18 cellular contexts compared by ENCODE assay signal in the genomic region with DNA sequence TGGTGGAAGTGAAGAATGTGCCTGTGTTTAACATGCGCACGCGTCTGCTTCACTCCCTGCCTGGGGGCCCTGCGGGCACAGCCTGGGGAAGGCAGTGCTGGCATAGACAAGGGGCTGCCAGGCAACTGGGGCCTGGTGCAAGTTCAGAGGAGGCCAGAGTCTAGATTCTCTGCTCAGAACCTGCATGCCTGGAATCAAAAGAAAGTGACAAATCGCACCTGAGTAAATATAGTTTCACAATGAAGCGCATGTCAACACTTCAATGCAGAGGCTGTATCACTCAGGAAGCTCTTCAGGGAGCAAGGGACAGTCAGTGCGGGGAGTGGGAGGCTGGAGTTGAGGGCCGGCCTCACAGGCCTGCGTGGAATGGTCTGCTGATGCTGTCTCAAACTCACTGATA. TPM values are rescaled to one million over a fixed set of nuclear protein-coding genes. Genes with fewer than 3 reads are reported as not detected.
DNase-seq lines count a peak whose midpoint lies in the region; ATAC-seq and TF ChIP-seq lines count a peak whose summit lies in the region.
"Had no signal": no experiment of that assay in that cellular context is flagged by ENCODE, and none has a peak within 500 bp of the region (broad histone marks: within the 10 kb centered on the region; RNA-seq: fewer than 3 reads in every experiment).

No MANE protein-coding gene starts in this region.

- H3K9me3 ChIP-seq in Caco-2 = no peaks in the 10 kb centered on the region
- H3K9me3 ChIP-seq in lower lobe of right lung = no peaks in the 10 kb centered on the region
- H3K9me3 ChIP-seq: heart left ventricle, suprapubic skin had no signal

- peak overlapping the region; percentile 73 for H3K27ac Mint-ChIP-seq in Caco-2 (ENCODE audit: unreplicated experiment)
- H3K27ac Mint-ChIP-seq: activated naive CD8-positive, alpha-beta T cell treated with anti-CD3 and anti-CD28 coated beads, Interleukin-2, amount 50 U/mL, for 24 hours had no signal

- H3K9me3 Mint-ChIP-seq in Caco-2 (ENCODE audit: unreplicated experiment) = no peaks in the 10 kb centered on the region
- H3K9me3 Mint-ChIP-seq: activated naive CD8-positive, alpha-beta T cell treated with anti-CD3 and anti-CD28 coated beads, Interleukin-2, amount 50 U/mL, for 24 hours had no signal

- CTCF ChIA-PET in Caco-2 (lab: Charles Lee) = no interaction called here
- CTCF ChIA-PET in RWPE1 (lab: Yijun Ruan, JAX) = interaction anchor here (0.7 kb wide), 1 partner anchor 277 kb away, joined by 3 read pairs; no protein-coding TSS in a partner anchor

- POLR2A ChIA-PET in Caco-2 (lab: Charles Lee) = no interaction called here
- POLR2A ChIA-PET in RWPE1 (lab: Yijun Ruan, JAX; ENCODE audit: low non-redundant PET) = no interaction called here

- H3K27me3 ChIP-seq in Caco-2 (replicated peaks; ENCODE audit: control insufficient read depth, insufficient read depth, low read length) = no peaks in the 10 kb centered on the region
- H3K27me3 ChIP-seq in lower lobe of right lung (ENCODE audit: low read depth) = no peaks in the 10 kb centered on the region
- H3K27me3 ChIP-seq: heart left ventricle had no signal

- no peaks in the 10 kb centered on the region for H3K36me3 Mint-ChIP-seq in Caco-2 (ENCODE audit: insufficient read depth, unreplicated experiment)

- no peak for TF ChIP-seq CTCF in Caco-2 (IDR thresholded peaks at IDR 0.05; ENCODE audit: insufficient read depth in 1 of 2, low read depth in 1 of 2, low read length in 1 of 2, severe bottlenecking in 1 of 2, unreplicated experiment in 1 of 2)
- TF ChIP-seq CTCF in RWPE1 (conservative IDR thresholded peaks at IDR 0.05; ENCODE audit: low read depth) = no peak
- TF ChIP-seq CTCF in lower lobe of right lung (IDR thresholded peaks at IDR 0.05) = no peak

- H3K27me3 Mint-ChIP-seq in Caco-2 (ENCODE audit: insufficient read depth, unreplicated experiment) = no peaks in the 10 kb centered on the region

- intact Hi-C loops in Caco-2 (cut with micrococcal nuclease; ENCODE audit: unreplicated experiment) (no loop called here), lower lobe of right lung (cut with DNase I) (no loop called here)

- no TSS peak for BruUV-seq in Caco-2 (replicated peaks; lab: Mats Ljungman, UMichigan)

- DNase-seq in Caco-2 (peak; percentile 45 to 64), NCI-H1092 treated with DMSO at 0.1 percent for 48 hours (lab: John Stamatoyannopoulos, UW) (peak; percentile 91), RWPE1 (ENCODE audit: low spot score) (no peak), lower lobe of right lung (no peak), H4 (ENCODE audit: low spot score) (no peak), NCI-H526 (lab: John Stamatoyannopoulos, UW) (no peak)
- no peak for DNase-seq in activated T-cell treated with anti-CD3 and anti-CD28 coated beads, Interleukin-2, amount 50 U/mL, for 48 hours
- DNase-seq: activated naive CD8-positive, alpha-beta T cell treated with anti-CD3 and anti-CD28 coated beads, Interleukin-2, amount 50 U/mL, for 24 hours; effector CD4-positive, alpha-beta T cell; H7; mesendoderm; NCI-H446; stimulated activated CD4-positive, alpha-beta T cell treated with anti-CD3 and anti-CD28 coated beads, Interleukin-2, amount 100 ng/mL, for 24 hours had no signal

- peaks cover 11% of the 10 kb centered on the region for H3K4me1 Mint-ChIP-seq in Caco-2 (ENCODE audit: low read depth, unreplicated experiment)

- H3K36me3 ChIP-seq in Caco-2 (ENCODE audit: control insufficient read depth, insufficient read depth, low read length) (no peaks in the 10 kb centered on the region; the same call in 1 of the 2 replicates), lower lobe of right lung (no peaks in the 10 kb centered on the region)
- H3K36me3 ChIP-seq: cardiac muscle cell, heart left ventricle, suprapubic skin had no signal

- peaks cover 16% of the 10 kb centered on the region; the same call in 1 of the 2 replicates for H3K4me1 ChIP-seq in Caco-2
- peaks cover 11% of the 10 kb centered on the region for H3K4me1 ChIP-seq in lower lobe of right lung
- H3K4me1 ChIP-seq: suprapubic skin had no signal

- H3K27ac ChIP-seq in RWPE1 (peak overlapping the region; percentile 30), lower lobe of right lung (no peak overlapping the region)
- H3K27ac ChIP-seq: cardiac muscle cell, heart left ventricle, suprapubic skin had no signal

- ATAC-seq in lower lobe of right lung (peak; percentile 57 to 69), HG03045 (IDR thresholded peaks at IDR 0.05; ENCODE audit: unreplicated experiment) (no peak)
- ATAC-seq: activated naive CD8-positive, alpha-beta T cell treated with anti-CD3 and anti-CD28 coated beads, Interleukin-2, amount 50 U/mL, for 24 hours had no signal

- no peak overlapping the region for H3K4me3 ChIP-seq in Caco-2 (ENCODE audit: low read depth, low read length)
- H3K4me3 ChIP-seq in lower lobe of right lung = no peak overlapping the region
- H3K4me3 ChIP-seq: cardiac muscle cell, heart left ventricle, suprapubic skin had no signal

- H3K4me3 Mint-ChIP-seq in Caco-2 (ENCODE audit: unreplicated experiment) = no peak overlapping the region
- H3K4me3 Mint-ChIP-seq: activated naive CD8-positive, alpha-beta T cell treated with anti-CD3 and anti-CD28 coated beads, Interleukin-2, amount 50 U/mL, for 24 hours; neural crest cell had no signal

RNA-seq across cellular contexts. Expression of a gene that starts 24.2 kb away (rescaled TPM):
- 2.4 and 2.5 TPM in 2 replicates for total RNA-seq in Caco-2 (2022)
- total RNA-seq in lower lobe of right lung = 15.4 TPM
- not detected in 2 replicates for total RNA-seq in H4 (2014; rRNA removed; shearing (Covaris generic))

RNA-seq across cellular contexts. Expression of a gene that starts 49.7 kb away (rescaled TPM):
- total RNA-seq in Caco-2 (2022) (8.1 and 8.5 TPM in 2 replicates), lower lobe of right lung (2.4 TPM)
- total RNA-seq in H4 (2014; rRNA removed; shearing (Covaris generic)) = 7.6 and 8.5 TPM in 2 replicates

Comparison
In these comparisons a context has a peak if more than half of its experiments do, and no peak if none do; other contexts are left out.
1. DNase-seq: peak in Caco-2 (2 of 2) and NCI-H1092 treated with DMSO at 0.1 percent for 48 hours (single experiment); none in RWPE1 (single experiment), lower lobe of right lung (single experiment), H4 (single experiment), activated T-cell treated with anti-CD3 and anti-CD28 coated beads, Interleukin-2, amount 50 U/mL, for 48 hours (0 of 2) and NCI-H526 (0 of 2).